In genomic region chr20:14986026-14986655, GRCh38 we compare ENCODE assay signal across 14 cellular contexts.
DNase-seq lines count a peak whose midpoint lies in the region; ATAC-seq and TF ChIP-seq lines count a peak whose summit lies in the region.
"Had no signal": no experiment of that assay in that cellular context is flagged by ENCODE, and none has a peak within 500 bp of the region (broad histone marks: within the 10 kb centered on the region; RNA-seq: fewer than 3 reads in every experiment).

No MANE protein-coding gene starts in this region.

- no peak for ATAC-seq in HG03342 (IDR thresholded peaks at IDR 0.05; ENCODE audit: unreplicated experiment)
- ATAC-seq: naive thymus-derived CD8-positive, alpha-beta T cell; stimulated activated naive CD8-positive, alpha-beta T cell treated with anti-CD3 and anti-CD28 coated beads, Interleukin-15, amount 100 ng/mL, for 72 hours had no signal

- no peak overlapping the region for H3K4me3 ChIP-seq in mammary epithelial cell (replicated peaks in 1 of 3; ENCODE audit: insufficient read depth in 1 of 3, low read depth in 2 of 3, low read length in 3 of 3)
- H3K4me3 ChIP-seq in liver (ENCODE audit: low read depth in 1 of 3, low read length in 3 of 3), result no peak overlapping the region

- no peak overlapping the region for H3K4me2 ChIP-seq in mammary epithelial cell (ENCODE audit: insufficient read depth, low read depth, low read length)

- H3K9me3 ChIP-seq in mammary epithelial cell (replicated peaks; ENCODE audit: insufficient read depth, low read length) (peaks cover 16% of the 10 kb centered on the region), liver (ENCODE audit: control insufficient read depth in 4 of 4, low read length in 3 of 4) (peaks cover 0 to 2% (median 0%) of the 10 kb centered on the region in 4 donors)

- H3K4me1 ChIP-seq in mammary epithelial cell (ENCODE audit: insufficient read depth, low read length) (peaks cover 15% of the 10 kb centered on the region), liver (ENCODE audit: control insufficient read depth in 4 of 4, insufficient read depth in 4 of 4, low read length in 3 of 4) (peaks cover 0 to 24% (median 19%) of the 10 kb centered on the region in 4 donors)

- WGBS in mammary epithelial cell (ENCODE audit: low coverage, missing lambda C conversion rate), result 43% methylated on average over 4 of the region's 4 CpGs
- 11% methylated on average over 4 of the region's 4 CpGs for WGBS in liver

- H4K20me1 ChIP-seq in mammary epithelial cell (ENCODE audit: insufficient read depth, low read length), result no peaks in the 10 kb centered on the region

- DNase-seq in HuH-7.5 (ENCODE audit: low spot score), result peak; percentile 66
- peak; percentile 32 for DNase-seq in mammary epithelial cell
- DNase-seq in HCEC 1CT, result no peak
- no peak for DNase-seq in NCI-H526 treated with DMSO at 0.1 percent for 48 hours (lab: John Stamatoyannopoulos, UW)
- no peak for DNase-seq in occipital lobe (lab: John Stamatoyannopoulos, UW)
- DNase-seq: activated CD4-positive, alpha-beta T cell treated with anti-CD3 and anti-CD28 coated beads, Interleukin-2, amount 50 U/mL, for 1 hour; activated naive CD4-positive, alpha-beta T cell treated with Interleukin-2 at 50 U/mL for 16 hours; head of caudate nucleus; naive thymus-derived CD8-positive, alpha-beta T cell; stimulated activated CD4-positive, alpha-beta T cell treated with anti-CD3 and anti-CD28 coated beads, Interleukin-2, amount 100 ng/mL, for 24 hours; stimulated activated naive CD8-positive, alpha-beta T cell treated with anti-CD3 and anti-CD28 coated beads, Interleukin-15, amount 100 ng/mL, for 72 hours had no signal

- H2AFZ ChIP-seq in mammary epithelial cell (ENCODE audit: low read depth, low read length), result peak overlapping the region; percentile 33

- H3K79me2 ChIP-seq in mammary epithelial cell (ENCODE audit: insufficient read depth, low read length), result no peaks in the 10 kb centered on the region

- H3K27ac ChIP-seq in 22Rv1 (peak overlapping the region; percentile 85), mammary epithelial cell (ENCODE audit: insufficient read depth, low read depth, low read length) (peak overlapping the region; percentile 18), liver (ENCODE audit: low read depth in 1 of 2, low read length in 2 of 2) (peak overlapping the region; percentile 86 to 93)

- H3K36me3 ChIP-seq in mammary epithelial cell (ENCODE audit: insufficient read depth, low read length), result no peaks in the 10 kb centered on the region
- no peaks in the 10 kb centered on the region for H3K36me3 ChIP-seq in liver (ENCODE audit: control insufficient read depth in 4 of 4, insufficient read depth in 3 of 4, low read depth in 1 of 4, low read length in 3 of 4)

- in situ Hi-C loops in mammary epithelial cell (cut with MboI; ENCODE audit: low sequenced_read_pairs in 2 of 2), result loop anchor here in 1 of 2 donors (25.0 kb wide), 1 partner anchor 251 kb away; no protein-coding TSS in a partner anchor

- no TSS peak for BruUV-seq in mammary epithelial cell (replicated peaks; lab: Mats Ljungman, UMichigan)

- no peak overlapping the region for H3K9ac ChIP-seq in mammary epithelial cell (ENCODE audit: insufficient read depth, low read length)
- H3K9ac ChIP-seq in liver (ENCODE audit: low read depth in 1 of 2, low read length in 2 of 2), result peak overlapping the region in 1 of 2 donors; percentile 19

- dilution Hi-C loops in mammary epithelial cell (cut with HindIII; ENCODE audit: low sequenced_read_pairs), result no loop called here

- TF ChIP-seq CTCF in 22Rv1 (IDR thresholded peaks at IDR 0.05) (no peak), mammary epithelial cell (conservative IDR thresholded peaks at IDR 0.05 in 1 of 2, IDR thresholded peaks at IDR 0.05 in 1 of 2; ENCODE audit: extremely low read depth in 1 of 2, insufficient read depth in 1 of 2, low read depth in 1 of 2, low read length in 2 of 2) (no peak), liver (IDR thresholded peaks at IDR 0.05; ENCODE audit: low read depth, low read length, missing input control) (no peak)

- H3K27me3 ChIP-seq in mammary epithelial cell (ENCODE audit: insufficient read depth, low read length), result no peaks in the 10 kb centered on the region
- no peaks in the 10 kb centered on the region for H3K27me3 ChIP-seq in liver (ENCODE audit: control insufficient read depth in 4 of 4, insufficient read depth in 4 of 4, low read length in 3 of 4)

- CTCF ChIA-PET in mammary epithelial cell (lab: Charles Lee; ENCODE audit: low non-redundant PET), result no interaction called here

- TF ChIP-seq RAD21 in liver (IDR thresholded peaks at IDR 0.05), result peak; percentile 58 to 61

- intact Hi-C loops in mammary epithelial cell (cut with micrococcal nuclease), result no loop called here

TF ChIP-seq in liver, 16 proteins besides CTCF, POLR2A, EP300 and RAD21:
- TF ChIP-seq SP1 (IDR thresholded peaks at IDR 0.05), result peak; percentile 95
- peak in 1 of 2 donors; percentile 79 for TF ChIP-seq EGR1 (IDR thresholded peaks at IDR 0.05; ENCODE audit: low read depth in 2 of 2)
- TF ChIP-seq FOXA2 (IDR thresholded peaks at IDR 0.05), result peak; percentile 60
- peak; percentile 54 for TF ChIP-seq REST (IDR thresholded peaks at IDR 0.05)
- TF ChIP-seq TAF1 (conservative IDR thresholded peaks at IDR 0.05), result no peak
- no peak for TF ChIP-seq FOXA1 (IDR thresholded peaks at IDR 0.05)
- TF ChIP-seq GABPA (IDR thresholded peaks at IDR 0.05 in 1 of 2, conservative IDR thresholded peaks at IDR 0.05 in 1 of 2), result peak; percentile 52 to 62
- peak; percentile 52 to 79 for TF ChIP-seq JUND (IDR thresholded peaks at IDR 0.05)
- peak; percentile 78 for TF ChIP-seq ZBTB33 (IDR thresholded peaks at IDR 0.05)
- peak; percentile 72 for TF ChIP-seq YY1 (IDR thresholded peaks at IDR 0.05)
- TF ChIP-seq RXRA (IDR thresholded peaks at IDR 0.05), result peak; percentile 81 to 87
- peak; percentile 74 for TF ChIP-seq NR2F2 (IDR thresholded peaks at IDR 0.05)
- TF ChIP-seq MAX (IDR thresholded peaks at IDR 0.05), result peak; percentile 94
- peak; percentile 68 to 72 for TF ChIP-seq HNF4A (conservative IDR thresholded peaks at IDR 0.05)
- TF ChIP-seq HNF4G (IDR thresholded peaks at IDR 0.05), result peak; percentile 28
- no peak for TF ChIP-seq ATF3 (IDR thresholded peaks at IDR 0.05)

Comparison
In these comparisons a context has a peak if more than half of its experiments do, and no peak if none do; other contexts are left out.
1. H3K27ac ChIP-seq: peak in every context shown above with its lines; median percentile 90 in liver; 85 in 22Rv1; 18 in mammary epithelial cell.
2. DNase-seq: peak in HuH-7.5 (single experiment) and mammary epithelial cell (single experiment); none in HCEC 1CT (single experiment), NCI-H526 treated with DMSO at 0.1 percent for 48 hours (single experiment) and occipital lobe (single experiment).